ENCODE assay signal across 24 cellular contexts in genomic region chr19:49103331-49104085, GRCh38. TPM values are rescaled to one million over a fixed set of nuclear protein-coding genes. Genes with fewer than 3 reads are reported as not detected.
"Had no signal": no experiment of that assay in that cellular context is flagged by ENCODE, and none has a peak within 500 bp of the region (broad histone marks: within the 10 kb centered on the region; RNA-seq: fewer than 3 reads in every experiment).

No MANE protein-coding gene starts in this region.

- H3K27ac ChIP-seq: colonic mucosa, heart left ventricle, left lung, pancreas, sigmoid colon, thoracic aorta, upper lobe of right lung had no signal

- H3K27ac Mint-ChIP-seq: activated CD4-positive, alpha-beta T cell treated with anti-CD3 and anti-CD28 coated beads, Interleukin-2, amount 10 ng/mL, durations not matched to agents 7 days and 5 days; activated naive CD4-positive, alpha-beta T cell treated with anti-CD3 and anti-CD28 coated beads, Interleukin-2, amount 10 ng/mL, durations not matched to agents 7 days and 5 days; activated naive CD8-positive, alpha-beta T cell treated with anti-CD3 and anti-CD28 coated beads, Interleukin-2, amount 50 U/mL, for 24 hours; naive thymus-derived CD4-positive, alpha-beta T cell had no signal

- H3K4me3 ChIP-seq: colonic mucosa, gastrocnemius medialis, heart left ventricle, left lung, pancreas, sigmoid colon, thoracic aorta, upper lobe of right lung had no signal

- H3K4me1 ChIP-seq: colonic mucosa, left lung, pancreas, sigmoid colon, upper lobe of right lung had no signal

- H3K4me3 Mint-ChIP-seq: activated CD4-positive, alpha-beta T cell treated with anti-CD3 and anti-CD28 coated beads, Interleukin-2, amount 10 ng/mL, durations not matched to agents 7 days and 5 days; activated CD8-positive, alpha-beta T cell treated with anti-CD3 and anti-CD28 coated beads, Interleukin-2, amount 10 ng/mL, durations not matched to agents 7 days and 5 days; activated naive CD4-positive, alpha-beta T cell treated with anti-CD3 and anti-CD28 coated beads, Interleukin-2, amount 10 ng/mL, durations not matched to agents 7 days and 5 days; activated naive CD8-positive, alpha-beta T cell treated with anti-CD3 and anti-CD28 coated beads, Interleukin-2, amount 50 U/mL, for 24 hours; brain; central memory CD8-positive, alpha-beta T cell; naive thymus-derived CD4-positive, alpha-beta T cell; stimulated activated memory B cell treated with anti-CD40 and anti-IgM and Interleukin-4, amounts not matched to agents 10 μg/mL and 1 μg/mL and 100 μg/mL, for 72 hours had no signal

- H3K27me3 ChIP-seq: colonic mucosa, gastrocnemius medialis, heart left ventricle, left lung, pancreas, sigmoid colon, upper lobe of right lung had no signal

- H3K27me3 Mint-ChIP-seq: activated CD4-positive, alpha-beta T cell treated with anti-CD3 and anti-CD28 coated beads, Interleukin-2, amount 10 ng/mL, durations not matched to agents 7 days and 5 days; activated naive CD4-positive, alpha-beta T cell treated with anti-CD3 and anti-CD28 coated beads, Interleukin-2, amount 10 ng/mL, durations not matched to agents 7 days and 5 days; activated naive CD8-positive, alpha-beta T cell treated with anti-CD3 and anti-CD28 coated beads, Interleukin-2, amount 50 U/mL, for 24 hours; brain; central memory CD8-positive, alpha-beta T cell; naive thymus-derived CD4-positive, alpha-beta T cell; stimulated activated memory B cell treated with anti-CD40 and anti-IgM and Interleukin-4, amounts not matched to agents 10 μg/mL and 1 μg/mL and 100 μg/mL, for 72 hours had no signal

- DNase-seq: activated CD4-positive, alpha-beta T cell treated with anti-CD3 and anti-CD28 coated beads, Interleukin-2, amount 10 ng/mL, durations not matched to agents 7 days and 5 days; activated CD8-positive, alpha-beta memory T cell treated with anti-CD3 and anti-CD28 coated beads, Interleukin-2, amount 50 U/mL, for 4 hours; activated CD8-positive, alpha-beta T cell treated with anti-CD3 and anti-CD28 coated beads, Interleukin-2, amount 10 ng/mL, durations not matched to agents 7 days and 5 days; activated effector memory CD4-positive, alpha-beta T cell treated with Interleukin-2 at 50 U/mL for 16 hours; activated naive CD4-positive, alpha-beta T cell treated with anti-CD3 and anti-CD28 coated beads, Interleukin-2, amount 10 ng/mL, durations not matched to agents 7 days and 5 days; activated naive CD8-positive, alpha-beta T cell treated with anti-CD3 and anti-CD28 coated beads, Interleukin-2, amount 50 U/mL, for 24 hours; activated T-cell treated with anti-CD3 and anti-CD28 coated beads, Interleukin-2, amount 50 U/mL, for 48 hours; anterior cingulate cortex; colonic mucosa; gastrocnemius medialis; kidney; naive thymus-derived CD4-positive, alpha-beta T cell; pancreas; sigmoid colon; stimulated activated CD4-positive, alpha-beta T cell treated with anti-CD3 and anti-CD28 coated beads, Interleukin-4, amount 100 ng/mL, for 4 hours; T1000; upper lobe of right lung had no signal

- H3K9me3 Mint-ChIP-seq: activated CD4-positive, alpha-beta T cell treated with anti-CD3 and anti-CD28 coated beads, Interleukin-2, amount 10 ng/mL, durations not matched to agents 7 days and 5 days; activated naive CD4-positive, alpha-beta T cell treated with anti-CD3 and anti-CD28 coated beads, Interleukin-2, amount 10 ng/mL, durations not matched to agents 7 days and 5 days; activated naive CD8-positive, alpha-beta T cell treated with anti-CD3 and anti-CD28 coated beads, Interleukin-2, amount 50 U/mL, for 24 hours; brain; central memory CD8-positive, alpha-beta T cell; stimulated activated memory B cell treated with anti-CD40 and anti-IgM and Interleukin-4, amounts not matched to agents 10 μg/mL and 1 μg/mL and 100 μg/mL, for 72 hours had no signal

- ATAC-seq: activated CD4-positive, CD25-positive, alpha-beta regulatory T cell treated with anti-CD3 and anti-CD28 coated beads, Interleukin-2, amount 50 U/mL, for 24 hours; activated CD8-positive, alpha-beta T cell treated with anti-CD3 and anti-CD28 coated beads, Interleukin-2, amount 10 ng/mL, durations not matched to agents 7 days and 5 days; activated naive CD8-positive, alpha-beta T cell treated with anti-CD3 and anti-CD28 coated beads, Interleukin-2, amount 50 U/mL, for 24 hours; gastrocnemius medialis; heart left ventricle; left lung; naive thymus-derived CD4-positive, alpha-beta T cell; pancreas; stimulated activated memory B cell treated with anti-CD40 and anti-IgM and Interleukin-4, amounts not matched to agents 10 μg/mL and 1 μg/mL and 100 μg/mL, for 72 hours; upper lobe of right lung had no signal

- H3K9me3 ChIP-seq: colonic mucosa, gastrocnemius medialis, heart left ventricle, left lung, pancreas, sigmoid colon, thoracic aorta, upper lobe of right lung had no signal

RNA-seq across cellular contexts. Expression of gene C19orf73, which starts 15.4 kb away (rescaled TPM):
- total RNA-seq: thoracic aorta had no signal

RNA-seq across cellular contexts. Expression of gene KCNA7, which starts 31.0 kb away (rescaled TPM):
- total RNA-seq: activated CD4-positive, alpha-beta T cell treated with anti-CD3 and anti-CD28 coated beads, Interleukin-2, amount 10 ng/mL, durations not matched to agents 7 days and 5 days; activated CD8-positive, alpha-beta T cell treated with anti-CD3 and anti-CD28 coated beads, Interleukin-2, amount 10 ng/mL, durations not matched to agents 7 days and 5 days; colonic mucosa; kidney; left lung; naive thymus-derived CD4-positive, alpha-beta T cell; pancreas; sigmoid colon; thoracic aorta; upper lobe of right lung had no signal
- polyA plus RNA-seq: naive thymus-derived CD4-positive, alpha-beta T cell; pancreas; sigmoid colon had no signal
